Comparison of ENCODE assay signal across 8 cellular contexts in the genomic region with DNA sequence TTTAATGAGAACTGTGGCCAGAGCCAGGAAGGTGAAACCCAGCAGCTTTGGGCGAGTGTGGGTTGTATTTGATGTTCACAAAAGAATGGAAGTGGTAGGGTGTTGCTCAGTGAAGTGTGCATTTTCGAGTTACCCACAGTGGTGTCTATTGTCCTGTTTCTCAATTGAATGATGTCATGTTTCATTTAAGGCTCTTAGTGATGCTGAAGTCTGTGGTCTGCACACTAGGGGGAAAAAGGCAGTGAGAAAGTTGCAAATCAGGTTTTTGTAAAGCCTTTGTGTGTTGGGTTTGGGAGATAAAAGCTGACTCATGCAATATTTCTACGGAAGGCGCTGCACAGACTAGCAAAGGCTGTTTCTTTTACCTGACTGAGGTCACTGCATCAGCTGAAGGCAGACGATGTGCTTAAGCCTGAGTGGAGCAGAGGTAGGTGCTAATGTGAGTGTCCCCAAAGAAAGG.
DNase-seq lines count a peak whose midpoint lies in the region; ATAC-seq and FAIRE-seq lines count a peak whose summit lies in the region.

No MANE protein-coding gene starts in this region.

- no peaks in the 10 kb centered on the region for H3K36me3 ChIP-seq in HUES6 (ENCODE audit: control insufficient read depth, insufficient read depth, low read length)

- H3K27me3 Mint-ChIP-seq in activated CD8-positive, alpha-beta T cell treated with anti-CD3 and anti-CD28 coated beads, Interleukin-2, amount 10 ng/mL, durations not matched to agents 7 days and 5 days (ENCODE audit: low read depth): peaks cover 14% of the 10 kb centered on the region

- no peak overlapping the region for H3K27ac Mint-ChIP-seq in activated CD8-positive, alpha-beta T cell treated with anti-CD3 and anti-CD28 coated beads, Interleukin-2, amount 10 ng/mL, durations not matched to agents 7 days and 5 days

- peaks cover 21% of the 10 kb centered on the region for H3K4me1 ChIP-seq in HUES6 (ENCODE audit: control insufficient read depth, insufficient read depth, low read length)

- no peak overlapping the region for H3K4me3 ChIP-seq in HUES6 (ENCODE audit: low read depth, low read length)

- peak; percentile 46 for DNase-seq in GM18507 (ENCODE audit: extremely low spot score, insufficient read length, low read depth)
- DNase-seq in activated CD8-positive, alpha-beta T cell treated with anti-CD3 and anti-CD28 coated beads, Interleukin-2, amount 10 ng/mL, durations not matched to agents 7 days and 5 days: no peak
- peak; percentile 62 for DNase-seq in medulla oblongata (ENCODE audit: extremely low spot score)
- no peak for DNase-seq in Right ventricle myocardium inferior (ENCODE audit: missing footprints)
- DNase-seq in stimulated activated CD4-positive, alpha-beta T cell treated with anti-CD3 and anti-CD28 coated beads, Interleukin-1b, Interleukin-23, amount 100 ng/mL, for 48 hours: no peak
- DNase-seq in GM03348 (ENCODE audit: low spot score): no peak

- ATAC-seq in GM21717 (IDR thresholded peaks at IDR 0.05; ENCODE audit: unreplicated experiment) (peak; percentile 99), Right ventricle myocardium inferior (no peak)
- peak; percentile 47 for ATAC-seq in activated CD8-positive, alpha-beta T cell treated with anti-CD3 and anti-CD28 coated beads, Interleukin-2, amount 10 ng/mL, durations not matched to agents 7 days and 5 days

- CTCF ChIA-PET in activated CD8-positive, alpha-beta T cell treated with anti-CD3 and anti-CD28 coated beads, Interleukin-2, amount 10 ng/mL, durations not matched to agents 7 days and 5 days (lab: Charles Lee): interaction anchor here (1.1 kb wide), 1 partner anchor 650 kb away, joined by 4 read pairs; no protein-coding TSS in a partner anchor

- H3K36me3 Mint-ChIP-seq in activated CD8-positive, alpha-beta T cell treated with anti-CD3 and anti-CD28 coated beads, Interleukin-2, amount 10 ng/mL, durations not matched to agents 7 days and 5 days (ENCODE audit: low read depth): no peaks in the 10 kb centered on the region

- H3K4me3 Mint-ChIP-seq in activated CD8-positive, alpha-beta T cell treated with anti-CD3 and anti-CD28 coated beads, Interleukin-2, amount 10 ng/mL, durations not matched to agents 7 days and 5 days: no peak overlapping the region

- no peaks in the 10 kb centered on the region for H3K27me3 ChIP-seq in HUES6 (ENCODE audit: control insufficient read depth, insufficient read depth, low read length)

- intact Hi-C loops in Right ventricle myocardium inferior (cut with DNase I): no loop called here

- no peaks in the 10 kb centered on the region for H3K9me3 ChIP-seq in HUES6 (ENCODE audit: control insufficient read depth, insufficient read depth, low read depth, low read length)

- peak overlapping the region; percentile 9 for H3K9ac ChIP-seq in HUES6 (ENCODE audit: low read length)

- 0 out of 2 replicates have a peak overlapping the region, but pooled peaks have one; percentile 10 for H3K27ac ChIP-seq in HUES6 (ENCODE audit: low read depth, low read length)

- no peaks in the 10 kb centered on the region for H3K9me3 Mint-ChIP-seq in activated CD8-positive, alpha-beta T cell treated with anti-CD3 and anti-CD28 coated beads, Interleukin-2, amount 10 ng/mL, durations not matched to agents 7 days and 5 days (ENCODE audit: insufficient read depth)

- peaks cover 11% of the 10 kb centered on the region for H3K4me1 Mint-ChIP-seq in activated CD8-positive, alpha-beta T cell treated with anti-CD3 and anti-CD28 coated beads, Interleukin-2, amount 10 ng/mL, durations not matched to agents 7 days and 5 days (ENCODE audit: low read depth)

- FAIRE-seq in GM18507 (lab: Jason Lieb, UNC): peak; percentile 94

- POLR2A ChIA-PET in activated CD8-positive, alpha-beta T cell treated with anti-CD3 and anti-CD28 coated beads, Interleukin-2, amount 10 ng/mL, durations not matched to agents 7 days and 5 days (lab: Charles Lee): no interaction called here

Comparison
In these comparisons a context has a peak if more than half of its experiments do, and no peak if none do; other contexts are left out.
1. DNase-seq: peak in GM18507 (single experiment) and medulla oblongata (single experiment); none in activated CD8-positive, alpha-beta T cell treated with anti-CD3 and anti-CD28 coated beads, Interleukin-2, amount 10 ng/mL, durations not matched to agents 7 days and 5 days (single experiment), Right ventricle myocardium inferior (single experiment), stimulated activated CD4-positive, alpha-beta T cell treated with anti-CD3 and anti-CD28 coated beads, Interleukin-1b, Interleukin-23, amount 100 ng/mL, for 48 hours (single experiment) and GM03348 (single experiment).